ENCODE assay signal across 8 cellular contexts in the genomic region with DNA sequence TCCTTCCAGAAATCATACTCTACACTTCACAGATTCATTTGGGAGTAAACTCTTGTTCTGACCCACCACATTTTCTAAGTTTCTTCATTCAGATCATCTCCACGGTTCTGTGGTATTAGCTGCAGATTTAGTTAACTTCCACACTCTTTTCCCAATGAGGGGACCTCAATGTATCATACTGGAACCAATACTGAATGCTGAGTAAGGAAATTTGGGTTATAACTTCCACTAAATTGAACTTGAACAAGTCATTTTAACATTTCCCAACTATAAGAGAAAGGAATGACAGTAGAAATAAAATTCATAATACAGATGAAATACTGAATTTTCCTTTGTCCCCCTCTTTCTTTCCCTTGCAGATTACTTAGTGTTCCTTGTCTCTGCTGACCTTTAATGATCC.
"Had no signal": no experiment of that assay in that cellular context is flagged by ENCODE, and none has a peak within 500 bp of the region (broad histone marks: within the 10 kb centered on the region; RNA-seq: fewer than 3 reads in every experiment).

No MANE protein-coding gene starts in this region.

- H3K4me1 ChIP-seq: HAP-1 had no signal

- H3K36me3 ChIP-seq: HAP-1 had no signal

- H3K9me3 ChIP-seq: HAP-1 had no signal

- H3K4me3 ChIP-seq: GM23248, HAP-1 had no signal

- DNase-seq: GM23248, GOT3, H7, HFFc6, KG1 had no signal

- ATAC-seq: HCT116 had no signal

- H3K9ac ChIP-seq: GM23248 had no signal

- H3K27ac ChIP-seq: GM23248, HL-60 had no signal

- H2AFZ ChIP-seq: GM23248 had no signal
